ENCODE assay signal across 8 cellular contexts in genomic region chr11:35214792-35215193, GRCh38.
DNase-seq lines count a peak whose midpoint lies in the region; ATAC-seq and TF ChIP-seq lines count a peak whose summit lies in the region.

No MANE protein-coding gene starts in this region.

- ATAC-seq in GM21515 (IDR thresholded peaks at IDR 0.05; ENCODE audit: unreplicated experiment) (no peak), HG03457 (IDR thresholded peaks at IDR 0.05; ENCODE audit: unreplicated experiment) (no peak)

- TF ChIP-seq CTCF in fibroblast of pulmonary artery (IDR thresholded peaks at IDR 0.05; ENCODE audit: low read length, missing control alignments): no peak

- no peaks in the 10 kb centered on the region for H3K27me3 ChIP-seq in H7 (ENCODE audit: control insufficient read depth, insufficient read depth, low read length)

- DNase-seq in H7: peak; percentile 4
- peak; percentile 68 for DNase-seq in activated CD4-positive, alpha-beta T cell treated with anti-CD3 and anti-CD28 coated beads for 48 hours
- peak; percentile 85 for DNase-seq in fibroblast of pulmonary artery (ENCODE audit: low read depth)
- peak; percentile 18 to 54 (median 35) for DNase-seq in stimulated activated CD4-positive, alpha-beta T cell treated with anti-CD3 and anti-CD28 coated beads, TNF-alpha, amount 100 ng/mL, for 48 hours (ENCODE audit: low read depth in 3 of 3)
- DNase-seq in substantia nigra (lab: John Stamatoyannopoulos, UW): no peak
- no peak for DNase-seq in NCI-H1092 (lab: John Stamatoyannopoulos, UW)

- H3K4me3 ChIP-seq in H7 (ENCODE audit: insufficient read depth, low read depth, low read length): no peak overlapping the region
- H3K4me3 ChIP-seq in fibroblast of pulmonary artery (replicated peaks; ENCODE audit: low read depth, low read length): no peak overlapping the region

- no peaks in the 10 kb centered on the region for H3K36me3 ChIP-seq in H7 (replicated peaks; ENCODE audit: control insufficient read depth, insufficient read depth, low read length)

- H3K27ac ChIP-seq in substantia nigra (ENCODE audit: low read depth, low read length, poor library complexity, severe bottlenecking): no peak overlapping the region

Comparison
In these comparisons a context has a peak if more than half of its experiments do, and no peak if none do; other contexts are left out.
1. DNase-seq: peak in H7 (single experiment), activated CD4-positive, alpha-beta T cell treated with anti-CD3 and anti-CD28 coated beads for 48 hours (single experiment), fibroblast of pulmonary artery (single experiment) and stimulated activated CD4-positive, alpha-beta T cell treated with anti-CD3 and anti-CD28 coated beads, TNF-alpha, amount 100 ng/mL, for 48 hours (3 of 3); none in substantia nigra (0 of 49) and NCI-H1092 (single experiment).